9 cellular contexts compared by ENCODE assay signal in genomic region chr1:25617626-25618432, GRCh38. TPM values are rescaled to one million over a fixed set of nuclear protein-coding genes. Genes with fewer than 3 reads are reported as not detected.
DNase-seq lines count a peak whose midpoint lies in the region; ATAC-seq, FAIRE-seq and TF ChIP-seq lines count a peak whose summit lies in the region.
"Had no signal": no experiment of that assay in that cellular context is flagged by ENCODE, and none has a peak within 500 bp of the region (broad histone marks: within the 10 kb centered on the region; RNA-seq: fewer than 3 reads in every experiment).

No MANE protein-coding gene starts in this region.

- no peak for TF ChIP-seq POLR2A in adrenal gland (IDR thresholded peaks at IDR 0.05)
- TF ChIP-seq POLR2A in suprapubic skin (IDR thresholded peaks at IDR 0.05): no peak

- no peaks in the 10 kb centered on the region for H4K20me1 ChIP-seq in keratinocyte (ENCODE audit: control insufficient read depth, extremely low read depth, insufficient read depth, low read length)

- WGBS in adrenal gland, 4 donors: 11 to 83% (median 19%) methylated on average over 1 to 66 of the region's 66 CpGs
- WGBS in suprapubic skin: 10% methylated on average over 19 of the region's 66 CpGs

- peaks cover 44% of the 10 kb centered on the region for H3K27me3 Mint-ChIP-seq in activated naive CD4-positive, alpha-beta T cell treated with anti-CD3 and anti-CD28 coated beads, Interleukin-2, amount 10 ng/mL, durations not matched to agents 7 days and 5 days

- no peak for TF ChIP-seq EP300 in suprapubic skin (IDR thresholded peaks at IDR 0.05)

- H3K79me2 ChIP-seq in keratinocyte (ENCODE audit: control insufficient read depth, insufficient read depth, low read length): no peaks in the 10 kb centered on the region

- H2AFZ ChIP-seq in keratinocyte (ENCODE audit: control insufficient read depth, low read length): no peak overlapping the region

- no peak for ATAC-seq in GM21423 (IDR thresholded peaks at IDR 0.05; ENCODE audit: unreplicated experiment)

- peak overlapping the region; percentile 91 for H3K27ac Mint-ChIP-seq in activated naive CD4-positive, alpha-beta T cell treated with anti-CD3 and anti-CD28 coated beads, Interleukin-2, amount 10 ng/mL, durations not matched to agents 7 days and 5 days

- CTCF ChIA-PET in activated naive CD4-positive, alpha-beta T cell treated with anti-CD3 and anti-CD28 coated beads, Interleukin-2, amount 10 ng/mL, durations not matched to agents 7 days and 5 days (lab: Charles Lee): interaction anchor here (0.7 to 3.5 kb wide), 12 partner anchors 9 to 179 kb away, joined by 3 to 32 read pairs (median 8); no protein-coding TSS in a partner anchor

- peak overlapping the region in 3 of 5 donors; percentile 18 to 86 (median 49) for H3K27ac ChIP-seq in adrenal gland
- no peak overlapping the region for H3K27ac ChIP-seq in keratinocyte (ENCODE audit: control insufficient read depth, insufficient read depth, low read length)
- H3K27ac ChIP-seq in suprapubic skin: no peak overlapping the region

- DNase-seq in activated naive CD4-positive, alpha-beta T cell treated with anti-CD3 and anti-CD28 coated beads, Interleukin-2, amount 10 ng/mL, durations not matched to agents 7 days and 5 days: peak; percentile 39
- no peak for DNase-seq in activated naive CD4-positive, alpha-beta T cell treated with Interleukin-2 at 50 U/mL for 16 hours
- DNase-seq in adrenal gland: peak in 5 of 7 donors; percentile 13 to 38 (median 22)
- no peak for DNase-seq in keratinocyte (ENCODE audit: low read depth, low spot score)
- peak in 1 of 2 donors; percentile 70 for DNase-seq in suprapubic skin (ENCODE audit: low spot score in 2 of 2)
- DNase-seq in RCC 7860 (ENCODE audit: low spot score): no peak
- DNase-seq in NCI-H524 (lab: John Stamatoyannopoulos, UW): no peak

- intact Hi-C loops in adrenal gland (cut with DNase I): loop anchor here in 1 of 2 donors (5.0 kb wide), 1 partner anchor 79 kb away; no protein-coding TSS in a partner anchor

- peaks cover 6 to 45% of the 10 kb centered on the region in 2 donors for H3K4me1 ChIP-seq in adrenal gland (replicated peaks in 1 of 2)
- peaks cover 3% of the 10 kb centered on the region for H3K4me1 ChIP-seq in keratinocyte (ENCODE audit: control insufficient read depth, extremely low read depth, insufficient read depth, low read length)
- H3K4me1 ChIP-seq in suprapubic skin: peaks cover 45% of the 10 kb centered on the region

- H3K9ac ChIP-seq in keratinocyte (ENCODE audit: control insufficient read depth, extremely low read depth, insufficient read depth, low read length): no peak overlapping the region

- H3K4me3 ChIP-seq in adrenal gland: peak overlapping the region in 3 of 4 donors; percentile 32 to 99 (median 42)
- H3K4me3 ChIP-seq in keratinocyte (ENCODE audit: control insufficient read depth in 2 of 3, extremely low read depth in 1 of 3, insufficient read depth in 2 of 3, low read depth in 1 of 3, low read length in 3 of 3): peak overlapping the region in 2 of 3 experiments; percentile 16 to 42
- H3K4me3 ChIP-seq in suprapubic skin: peak overlapping the region; percentile 84

- H3K4me2 ChIP-seq in keratinocyte (ENCODE audit: control insufficient read depth, extremely low read depth, insufficient read depth, low read depth, low read length): peak overlapping the region; percentile 39

- TF ChIP-seq CTCF in adrenal gland (IDR thresholded peaks at IDR 0.05) (no peak), keratinocyte (optimal IDR thresholded peaks at IDR 0.05 in 1 of 3, IDR thresholded peaks at IDR 0.05 in 1 of 3, conservative IDR thresholded peaks at IDR 0.05 in 1 of 3; ENCODE audit: extremely low read depth in 1 of 3, insufficient read depth in 2 of 3, low read length in 3 of 3) (no peak), suprapubic skin (IDR thresholded peaks at IDR 0.05) (no peak)

- dilution Hi-C loops in keratinocyte (cut with MboI; ENCODE audit: extremely low pct_ligation_motif_present, low sequenced_read_pairs): no loop called here

- peaks cover 39% of the 10 kb centered on the region for H3K36me3 Mint-ChIP-seq in activated naive CD4-positive, alpha-beta T cell treated with anti-CD3 and anti-CD28 coated beads, Interleukin-2, amount 10 ng/mL, durations not matched to agents 7 days and 5 days

- H3K27me3 ChIP-seq in adrenal gland (no peaks in the 10 kb centered on the region), keratinocyte (ENCODE audit: control insufficient read depth, extremely low read depth, insufficient read depth, low read length) (peaks cover 65% of the 10 kb centered on the region), suprapubic skin (no peaks in the 10 kb centered on the region)
- H3K27me3 ChIP-seq: body of pancreas had no signal

- peak overlapping the region; percentile 99 for H3K4me3 Mint-ChIP-seq in activated naive CD4-positive, alpha-beta T cell treated with anti-CD3 and anti-CD28 coated beads, Interleukin-2, amount 10 ng/mL, durations not matched to agents 7 days and 5 days

- no peaks in the 10 kb centered on the region for H3K9me1 ChIP-seq in keratinocyte (ENCODE audit: control insufficient read depth, extremely low read depth, insufficient read depth, low read length)

- H3K9me3 Mint-ChIP-seq in activated naive CD4-positive, alpha-beta T cell treated with anti-CD3 and anti-CD28 coated beads, Interleukin-2, amount 10 ng/mL, durations not matched to agents 7 days and 5 days: no peaks in the 10 kb centered on the region

- H3K9me3 ChIP-seq in adrenal gland (replicated peaks in 1 of 3) (no peaks in the 10 kb centered on the region), keratinocyte (ENCODE audit: control insufficient read depth, low read depth, low read length) (no peaks in the 10 kb centered on the region), suprapubic skin (no peaks in the 10 kb centered on the region)
- H3K9me3 ChIP-seq: body of pancreas had no signal

- H3K36me3 ChIP-seq in adrenal gland (replicated peaks in 1 of 2): no peaks in the 10 kb centered on the region
- no peaks in the 10 kb centered on the region for H3K36me3 ChIP-seq in keratinocyte (ENCODE audit: control insufficient read depth in 2 of 2, extremely low read depth in 1 of 2, insufficient read depth in 2 of 2, low read length in 2 of 2)
- no peaks in the 10 kb centered on the region for H3K36me3 ChIP-seq in suprapubic skin

- FAIRE-seq in keratinocyte (lab: Jason Lieb, UNC): no peak
- no peak for FAIRE-seq in RCC 7860 (lab: Jason Lieb, UNC)

- H3K4me1 Mint-ChIP-seq in activated naive CD4-positive, alpha-beta T cell treated with anti-CD3 and anti-CD28 coated beads, Interleukin-2, amount 10 ng/mL, durations not matched to agents 7 days and 5 days: peaks cover 66% of the 10 kb centered on the region

RNA-seq across cellular contexts. Expression of gene MAN1C1, which starts 1.2 kb away (rescaled TPM):
- total RNA-seq in adrenal gland (10 to 100 TPM; 23.7 to 58.7 (median 31.2) TPM), suprapubic skin (10 to 100 TPM in 1 of 4 donors, 1 to 10 TPM in 3; 7.3 to 15.2 (median 8.0) TPM)
- polyA plus RNA-seq in adrenal gland (10 to 100 TPM in 2 of 3 donors, 1 to 10 TPM in 1; 8.3 to 14.1 (median 13.7) TPM), keratinocyte (0.07 to 0.27 TPM in 2 of 3 replicates, not detected in the other)
- 0.27 TPM for polyA plus RNA-seq in keratinocyte (2011; ENCODE audit: low read depth)
- polyA plus RNA-seq in keratinocyte (2011; cell fraction: cytosol; rRNA removed): 0.06 and 0.08 TPM in 2 replicates
- polyA plus RNA-seq in keratinocyte (2011; cell fraction: nucleus; rRNA removed): 0.16 TPM in 1 of 2 replicates, not detected in the other
- polyA plus RNA-seq in keratinocyte (2012; ENCODE audit: low replicate concordance): 0.09 and 0.24 TPM in 2 replicates
- 0.03 to 0.13 TPM in 2 of 3 replicates, not detected in the other for polyA minus RNA-seq in keratinocyte
- not detected for polyA minus RNA-seq in keratinocyte (2011; cell fraction: cytosol; rRNA and poly(A)+ RNA removed)
- not detected in 2 replicates for polyA minus RNA-seq in keratinocyte (2011; cell fraction: nucleus; rRNA and poly(A)+ RNA removed)

Comparison
In these comparisons a context has a peak if more than half of its experiments do, and no peak if none do; other contexts are left out.
1. DNase-seq: peak in activated naive CD4-positive, alpha-beta T cell treated with anti-CD3 and anti-CD28 coated beads, Interleukin-2, amount 10 ng/mL, durations not matched to agents 7 days and 5 days (single experiment) and adrenal gland (5 of 7); none in activated naive CD4-positive, alpha-beta T cell treated with Interleukin-2 at 50 U/mL for 16 hours (single experiment), keratinocyte (single experiment), RCC 7860 (single experiment) and NCI-H524 (0 of 2).
2. H3K27ac ChIP-seq: peak in adrenal gland (3 of 5); none in keratinocyte (single experiment) and suprapubic skin (single experiment).
3. H3K4me3 ChIP-seq: peak in every context shown above with its lines; median percentile 84 in suprapubic skin; 42 in adrenal gland; 29 in keratinocyte.